8 cellular contexts compared by ENCODE assay signal in genomic region chrX:39859991-39860861, GRCh38.
DNase-seq lines count a peak whose midpoint lies in the region; ATAC-seq and TF ChIP-seq lines count a peak whose summit lies in the region.

No MANE protein-coding gene starts in this region.

- ATAC-seq in HG02884 (IDR thresholded peaks at IDR 0.05; ENCODE audit: unreplicated experiment): peak; percentile 56
- ATAC-seq in gastroesophageal sphincter: peak; percentile 54

- no peak overlapping the region for H3K27ac ChIP-seq in gastroesophageal sphincter

- no peaks in the 10 kb centered on the region for H3K36me3 Mint-ChIP-seq in nephron progenitor cell (ENCODE audit: low read depth)

- TF ChIP-seq POLR2A in gastroesophageal sphincter (IDR thresholded peaks at IDR 0.05): no peak

- no peaks in the 10 kb centered on the region for H3K4me1 ChIP-seq in gastroesophageal sphincter

- no peak for TF ChIP-seq EP300 in gastroesophageal sphincter (IDR thresholded peaks at IDR 0.05)

- peak; percentile 44 for DNase-seq in NCI-H82 (lab: John Stamatoyannopoulos, UW)
- no peak for DNase-seq in NCI-H82 treated with DMSO at 0.1 percent for 48 hours (lab: John Stamatoyannopoulos, UW; ENCODE audit: unreplicated experiment)
- DNase-seq in NCI-H226: peak; percentile 74
- peak; percentile 51 to 57 for DNase-seq in activated CD8-positive, alpha-beta memory T cell treated with anti-CD3 and anti-CD28 coated beads for 1 hour (ENCODE audit: extremely low read depth in 1 of 2, low read depth in 1 of 2)
- peak in 2 of 3 experiments; percentile 73 to 83 for DNase-seq in stimulated activated CD4-positive, alpha-beta T cell treated with anti-CD3 and anti-CD28 coated beads, TNF-alpha, amount 100 ng/mL, for 24 hours (ENCODE audit: low read depth in 3 of 3)
- no peak for DNase-seq in nephron progenitor cell

- H3K4me3 Mint-ChIP-seq in nephron progenitor cell: no peak overlapping the region

- no peaks in the 10 kb centered on the region for H3K9me3 ChIP-seq in gastroesophageal sphincter

- peaks cover 38% of the 10 kb centered on the region for H3K9me3 Mint-ChIP-seq in nephron progenitor cell

- peaks cover 14% of the 10 kb centered on the region for H3K27me3 Mint-ChIP-seq in nephron progenitor cell (ENCODE audit: low read depth, poor library complexity)

- WGBS in gastroesophageal sphincter (ENCODE audit: low coverage in 1 of 2), 2 donors: 27 to 41% methylated on average over 8 of the region's 13 CpGs

- no peaks in the 10 kb centered on the region for H3K27me3 ChIP-seq in gastroesophageal sphincter

- no peaks in the 10 kb centered on the region for H3K36me3 ChIP-seq in gastroesophageal sphincter

- peaks cover 19% of the 10 kb centered on the region for H3K4me1 Mint-ChIP-seq in nephron progenitor cell

- H3K27ac Mint-ChIP-seq in nephron progenitor cell: no peak overlapping the region

- H3K4me3 ChIP-seq in gastroesophageal sphincter: no peak overlapping the region

- TF ChIP-seq CTCF in gastroesophageal sphincter (IDR thresholded peaks at IDR 0.05) (no peak), nephron progenitor cell (IDR thresholded peaks at IDR 0.05) (no peak)

Comparison
In these comparisons a context has a peak if more than half of its experiments do, and no peak if none do; other contexts are left out.
1. DNase-seq: peak in NCI-H82 (single experiment), NCI-H226 (single experiment), activated CD8-positive, alpha-beta memory T cell treated with anti-CD3 and anti-CD28 coated beads for 1 hour (2 of 2) and stimulated activated CD4-positive, alpha-beta T cell treated with anti-CD3 and anti-CD28 coated beads, TNF-alpha, amount 100 ng/mL, for 24 hours (2 of 3); none in NCI-H82 treated with DMSO at 0.1 percent for 48 hours (single experiment) and nephron progenitor cell (single experiment).